In the genomic region with DNA sequence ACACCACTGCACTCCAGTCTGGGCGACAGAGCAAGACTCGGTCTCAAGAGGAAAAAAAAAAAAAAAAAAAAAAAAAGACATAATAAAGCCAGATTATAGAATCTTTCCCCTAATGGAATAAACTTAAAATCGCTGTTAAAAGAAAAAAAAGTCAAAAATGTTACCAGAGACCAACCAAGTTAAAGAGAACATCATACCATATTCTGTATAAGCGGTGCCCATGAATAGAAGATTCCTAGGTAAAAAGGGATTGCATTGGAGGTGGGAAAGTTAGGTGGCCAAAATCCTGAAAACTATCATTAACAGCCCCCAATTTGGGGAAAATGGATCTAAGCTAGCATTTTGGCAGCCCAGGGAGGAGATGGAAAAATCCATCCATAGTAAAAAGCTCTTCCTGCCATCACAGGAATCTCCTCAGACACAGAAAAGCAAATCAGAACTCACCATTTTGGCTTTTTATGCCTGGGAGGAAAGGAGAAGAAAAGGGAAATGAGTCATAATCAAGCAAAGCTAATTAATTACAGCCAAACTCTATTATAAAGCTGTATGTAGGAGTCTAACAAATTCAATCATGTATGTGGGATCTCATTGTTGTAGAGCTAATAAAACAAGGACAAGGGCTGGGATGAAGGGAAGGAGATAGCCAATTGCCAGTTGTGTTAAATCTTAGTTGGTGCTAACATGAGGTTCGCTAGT, we compare ENCODE assay signal across 19 cellular contexts.
A peak's percentile ranks its signal among the peaks of the same experiment; 100 is the strongest.
DNase-seq lines count a peak whose midpoint lies in the region; ATAC-seq, FAIRE-seq and TF ChIP-seq lines count a peak whose summit lies in the region.
"Had no signal": no experiment of that assay in that cellular context is flagged by ENCODE, and none has a peak within 500 bp of the region (broad histone marks: within the 10 kb centered on the region; RNA-seq: fewer than 3 reads in every experiment).

No MANE protein-coding gene starts in this region.

- POLR2A ChIA-PET in endothelial cell of umbilical vein (lab: Charles Lee), result no interaction called here
- POLR2A ChIA-PET in SK-N-SH (lab: Yijun Ruan, JAX), result no interaction called here

- no TSS peak for BruUV-seq in endothelial cell of umbilical vein (replicated peaks; lab: Mats Ljungman, UMichigan)

- H3K4me2 ChIP-seq in GM23338 (no peak overlapping the region), endothelial cell of umbilical vein (ENCODE audit: insufficient read depth, low read length) (no peak overlapping the region), SK-N-SH (no peak overlapping the region)
- H3K4me2 ChIP-seq: KMS-11 had no signal

- H3F3A ChIP-seq in GM23338 (replicated peaks; ENCODE audit: low read depth), result no peaks in the 10 kb centered on the region
- H3F3A ChIP-seq in SK-N-SH (replicated peaks; ENCODE audit: insufficient read depth), result no peaks in the 10 kb centered on the region

- DNase-seq in GM23338 (ENCODE audit: low spot score) (no peak), RPMI7951 (ENCODE audit: low read depth) (peak; percentile 27), endothelial cell of umbilical vein (ENCODE audit: low read depth, low spot score) (no peak), DMS 273 treated with DMSO at 0.1 percent for 48 hours (lab: John Stamatoyannopoulos, UW) (no peak), SK-N-SH (no peak), GOT3 (lab: John Stamatoyannopoulos, UW) (no peak)
- DNase-seq: C1 segment of cervical spinal cord; Calu3; CD4-positive, alpha-beta T cell; DMS79; EL had no signal

- H3K4me3 ChIP-seq in GM23338 (no peak overlapping the region), endothelial cell of umbilical vein (replicated peaks in 1 of 3; ENCODE audit: insufficient read depth in 1 of 3, low read depth in 1 of 3, low read length in 3 of 3) (no peak overlapping the region), SK-N-SH (ENCODE audit: low read depth in 2 of 2, low read length in 1 of 2) (no peak overlapping the region)

- H3K9me3 ChIP-seq in endothelial cell of umbilical vein (replicated peaks; ENCODE audit: control insufficient read depth, insufficient read depth, low read length) (no peaks in the 10 kb centered on the region), SK-N-SH (no peaks in the 10 kb centered on the region)

- H3K27me3 ChIP-seq in GM23338 (ENCODE audit: insufficient read depth), result no peaks in the 10 kb centered on the region
- no peaks in the 10 kb centered on the region for H3K27me3 ChIP-seq in endothelial cell of umbilical vein (ENCODE audit: control insufficient read depth in 2 of 2, insufficient read depth in 2 of 2, low read length in 2 of 2)
- no peaks in the 10 kb centered on the region for H3K27me3 ChIP-seq in SK-N-SH (ENCODE audit: insufficient read depth)

- peaks cover 3% of the 10 kb centered on the region for H3K27me3 Mint-ChIP-seq in GM23338 (ENCODE audit: insufficient read depth, low read depth, poor library complexity)
- H3K27me3 Mint-ChIP-seq: B cell; CD4-positive, alpha-beta T cell had no signal

- no peak for FAIRE-seq in endothelial cell of umbilical vein (lab: Jason Lieb, UNC)
- FAIRE-seq: G401.6, GM12891, H1, HepG2 had no signal

- peaks cover 11% of the 10 kb centered on the region; the same call in 1 of the 3 replicates for H3K36me3 Mint-ChIP-seq in GM23338 (ENCODE audit: low read depth)

- TF ChIP-seq RAD21 in SK-N-SH (IDR thresholded peaks at IDR 0.05; ENCODE audit: low read length), result no peak

- H4K20me1 ChIP-seq in GM23338 (replicated peaks; ENCODE audit: insufficient read depth) (no peaks in the 10 kb centered on the region), endothelial cell of umbilical vein (replicated peaks; ENCODE audit: control insufficient read depth, extremely low read depth, insufficient read depth, low read length) (no peaks in the 10 kb centered on the region), SK-N-SH (ENCODE audit: insufficient read depth) (no peaks in the 10 kb centered on the region)

- H3K4me1 ChIP-seq in GM23338 (ENCODE audit: insufficient read depth) (peaks cover 42% of the 10 kb centered on the region), endothelial cell of umbilical vein (ENCODE audit: control insufficient read depth, extremely low read depth, insufficient read depth, low read length) (peaks cover 10% of the 10 kb centered on the region), SK-N-SH (ENCODE audit: control insufficient read depth in 1 of 2, insufficient read depth in 2 of 2, low read depth in 1 of 2, low read length in 1 of 2) (no peaks in the 10 kb centered on the region)

- TF ChIP-seq POLR2A in endothelial cell of umbilical vein (IDR thresholded peaks at IDR 0.05; ENCODE audit: low read depth, low read length), result no peak

- H3K36me3 ChIP-seq in GM23338 (ENCODE audit: insufficient read depth) (no peaks in the 10 kb centered on the region), endothelial cell of umbilical vein (ENCODE audit: control insufficient read depth in 2 of 2, extremely low read depth in 1 of 2, insufficient read depth in 2 of 2, low read length in 2 of 2) (no peaks in the 10 kb centered on the region), SK-N-SH (replicated peaks in 1 of 2; ENCODE audit: control insufficient read depth in 1 of 2, insufficient read depth in 2 of 2, low read length in 1 of 2) (no peaks in the 10 kb centered on the region)

- H2AFZ ChIP-seq in GM23338 (no peak overlapping the region), endothelial cell of umbilical vein (ENCODE audit: low read depth, low read length) (no peak overlapping the region), SK-N-SH (ENCODE audit: low read depth) (no peak overlapping the region)

- H3K9ac ChIP-seq in endothelial cell of umbilical vein (replicated peaks; ENCODE audit: extremely low read depth, insufficient read depth, low read length) (no peak overlapping the region), SK-N-SH (no peak overlapping the region)
- H3K9ac ChIP-seq: KMS-11 had no signal

- no peak overlapping the region for H3K4me3 Mint-ChIP-seq in GM23338
- H3K4me3 Mint-ChIP-seq: B cell; CD4-positive, alpha-beta T cell had no signal

- H3K27ac Mint-ChIP-seq in GM23338, result no peak overlapping the region
- H3K27ac Mint-ChIP-seq: B cell; CD4-positive, alpha-beta T cell had no signal

- no peaks in the 10 kb centered on the region for H3K9me1 ChIP-seq in endothelial cell of umbilical vein (replicated peaks; ENCODE audit: control insufficient read depth, extremely low read depth, insufficient read depth, low read length)

- no peak for TF ChIP-seq EP300 in SK-N-SH (IDR thresholded peaks at IDR 0.05; ENCODE audit: borderline replicate concordance in 1 of 2, low read depth in 1 of 2, low read length in 1 of 2)

- WGBS in SK-N-SH (ENCODE audit: low lambda C conversion rate), result 91% methylated on average over 5 of the region's 5 CpGs

- peaks cover 46% of the 10 kb centered on the region for H3K4me1 Mint-ChIP-seq in GM23338
- H3K4me1 Mint-ChIP-seq: B cell had no signal

- TF ChIP-seq CTCF in GM23338 (conservative IDR thresholded peaks at IDR 0.05; ENCODE audit: low read depth in 2 of 2), result no peak
- TF ChIP-seq CTCF in endothelial cell of umbilical vein (IDR thresholded peaks at IDR 0.05; ENCODE audit: extremely low read depth in 1 of 2, insufficient read depth in 1 of 2, low read depth in 1 of 2, low read length in 2 of 2), result no peak
- no peak for TF ChIP-seq CTCF in SK-N-SH (IDR thresholded peaks at IDR 0.05)

- no peaks in the 10 kb centered on the region for H3K79me2 ChIP-seq in GM23338 (replicated peaks; ENCODE audit: insufficient read depth)
- H3K79me2 ChIP-seq in endothelial cell of umbilical vein (ENCODE audit: control insufficient read depth, insufficient read depth, low read length), result no peaks in the 10 kb centered on the region
- H3K79me2 ChIP-seq in SK-N-SH (ENCODE audit: insufficient read depth), result no peaks in the 10 kb centered on the region

- H3K9me2 ChIP-seq in GM23338 (ENCODE audit: insufficient read depth), result no peaks in the 10 kb centered on the region
- H3K9me2 ChIP-seq in SK-N-SH, result no peaks in the 10 kb centered on the region

- ATAC-seq in GM23338 (no peak), HG03520 (IDR thresholded peaks at IDR 0.05; ENCODE audit: unreplicated experiment) (no peak)
- ATAC-seq: HCT116, HepG2 had no signal

- dilution Hi-C loops in endothelial cell of umbilical vein (cut with MboI; ENCODE audit: extremely low pct_ligation_motif_present, low sequenced_read_pairs), result no loop called here

- H3K27ac ChIP-seq in GM23338 (ENCODE audit: low read depth) (peak overlapping the region; percentile 20; the same call in 1 of the 2 replicates), endothelial cell of umbilical vein (ENCODE audit: insufficient read depth, low read depth, low read length) (no peak overlapping the region), SK-N-SH (ENCODE audit: low read depth in 2 of 2, low read length in 1 of 2) (no peak overlapping the region)
- H3K27ac ChIP-seq: KMS-11 had no signal

- H3K9me3 Mint-ChIP-seq in GM23338, result peaks cover 4% of the 10 kb centered on the region; the same call in 1 of the 3 replicates
- H3K9me3 Mint-ChIP-seq: CD4-positive, alpha-beta T cell had no signal

- CTCF ChIA-PET in endothelial cell of umbilical vein (lab: Charles Lee) (no interaction called here), SK-N-SH (lab: Yijun Ruan, JAX) (no interaction called here)

- intact Hi-C loops in endothelial cell of umbilical vein (cut with micrococcal nuclease), result no loop called here

TF ChIP-seq in GM23338, 12 proteins besides CTCF, POLR2A, EP300 and RAD21:
- TF ChIP-seq POLR2AphosphoS5 (IDR thresholded peaks at IDR 0.05; ENCODE audit: low read depth) (no peak), NANOG (IDR thresholded peaks at IDR 0.05; ENCODE audit: borderline replicate concordance) (no peak), EZH2phosphoT487 (IDR thresholded peaks at IDR 0.05; ENCODE audit: unreplicated experiment) (no peak), JUNB (IDR thresholded peaks at IDR 0.05; ENCODE audit: unreplicated experiment) (no peak)
TF ChIP-seq in GM23338: peak in this region for 0.

TF ChIP-seq in endothelial cell of umbilical vein, 7 proteins besides CTCF, POLR2A, EP300 and RAD21:
- TF ChIP-seq EZH2 (IDR thresholded peaks at IDR 0.05; ENCODE audit: borderline replicate concordance, low read depth, low read length, severe bottlenecking), result no peak
- peak; percentile 4 for TF ChIP-seq FOS (IDR thresholded peaks at IDR 0.05; ENCODE audit: borderline replicate concordance, insufficient read depth, low read length)
- peak; percentile 20 for TF ChIP-seq JUN (IDR thresholded peaks at IDR 0.05; ENCODE audit: borderline replicate concordance, insufficient read depth, insufficient read length, low read depth)
- no peak for TF ChIP-seq POLR2AphosphoS5 (IDR thresholded peaks at IDR 0.05; ENCODE audit: insufficient read depth, low read depth, low read length)

TF ChIP-seq in SK-N-SH, 30 proteins besides CTCF, POLR2A, EP300 and RAD21 (continues in another document):
- TF ChIP-seq, protein P1, sequence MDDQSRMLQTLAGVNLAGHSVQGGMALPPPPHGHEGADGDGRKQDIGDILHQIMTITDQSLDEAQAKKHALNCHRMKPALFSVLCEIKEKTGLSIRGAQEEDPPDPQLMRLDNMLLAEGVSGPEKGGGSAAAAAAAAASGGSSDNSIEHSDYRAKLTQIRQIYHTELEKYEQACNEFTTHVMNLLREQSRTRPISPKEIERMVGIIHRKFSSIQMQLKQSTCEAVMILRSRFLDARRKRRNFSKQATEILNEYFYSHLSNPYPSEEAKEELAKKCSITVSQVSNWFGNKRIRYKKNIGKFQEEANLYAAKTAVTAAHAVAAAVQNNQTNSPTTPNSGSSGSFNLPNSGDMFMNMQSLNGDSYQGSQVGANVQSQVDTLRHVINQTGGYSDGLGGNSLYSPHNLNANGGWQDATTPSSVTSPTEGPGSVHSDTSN (IDR thresholded peaks at IDR 0.05), result no peak
- TF ChIP-seq YY1 (IDR thresholded peaks at IDR 0.05; ENCODE audit: low read depth), result no peak
